Comparison of ENCODE assay signal across 1 cellular context in genomic region chr11:65793144-65793581, GRCh38.
TF ChIP-seq lines count a peak whose summit lies in the region.

No MANE protein-coding gene starts in this region.

TF ChIP-seq in K562, 482 proteins besides CTCF, POLR2A, EP300 and RAD21:
- TF ChIP-seq THRB (CRISPR knock-in tag; conservative IDR thresholded peaks at IDR 0.05), result no peak
- TF ChIP-seq TAF1 (IDR thresholded peaks at IDR 0.05; ENCODE audit: control insufficient read depth, extremely low read depth, insufficient read depth, low read length, severe bottlenecking), result no peak
- TF ChIP-seq CEBPG (CRISPR knock-in tag; IDR thresholded peaks at IDR 0.05), result 0 out of 2 replicates have a peak, but pooled peaks have one; percentile 14
- no peak for TF ChIP-seq CEBPG (tag; conservative IDR thresholded peaks at IDR 0.05 in 1 of 2, IDR thresholded peaks at IDR 0.05 in 1 of 2)
- peak; percentile 81 for TF ChIP-seq HINFP (tag; conservative IDR thresholded peaks at IDR 0.05; ENCODE audit: low read depth)
- TF ChIP-seq TAF15 (IDR thresholded peaks at IDR 0.05; ENCODE audit: low read depth, low read length), result no peak
- TF ChIP-seq FUS (optimal IDR thresholded peaks at IDR 0.05; ENCODE audit: low read depth, low read length), result no peak
- no peak for TF ChIP-seq FOXP1 (CRISPR knock-in tag; IDR thresholded peaks at IDR 0.05)
- TF ChIP-seq ZNF174 (CRISPR knock-in tag; IDR thresholded peaks at IDR 0.05), result no peak
